Comparison of ENCODE assay signal across 38 cellular contexts in the genomic region with DNA sequence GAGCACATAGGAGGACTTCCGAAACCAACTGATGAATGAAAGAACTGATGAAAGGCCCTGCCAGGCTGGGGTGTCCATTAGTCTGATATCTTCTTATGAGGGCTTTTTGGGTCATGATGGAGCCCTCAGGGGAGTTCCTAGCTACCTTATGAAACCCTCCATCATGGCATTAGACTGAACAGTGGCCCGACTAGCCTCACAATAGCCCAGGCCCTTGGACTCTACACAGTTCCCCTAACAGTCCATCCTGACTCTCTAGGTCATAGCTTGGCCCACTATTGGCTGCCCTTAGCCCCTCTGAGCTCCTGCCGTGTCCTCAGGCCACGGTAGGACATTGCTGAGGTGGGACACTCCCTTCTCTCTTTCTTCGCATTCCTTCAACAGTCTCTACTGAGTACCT.
"Had no signal": no experiment of that assay in that cellular context is flagged by ENCODE, and none has a peak within 500 bp of the region (broad histone marks: within the 10 kb centered on the region; RNA-seq: fewer than 3 reads in every experiment).

No MANE protein-coding gene starts in this region.

- H3K36me3 ChIP-seq: adrenal gland, ascending aorta, brain microvascular endothelial cell, breast epithelium, cardiac muscle cell had no signal

- ATAC-seq: activated naive CD4-positive, alpha-beta T cell treated with anti-CD3 and anti-CD28 coated beads, Interleukin-2, amount 50 U/mL, for 72 hours; activated naive CD8-positive, alpha-beta T cell treated with anti-CD3 and anti-CD28 coated beads, Interleukin-2, amount 50 U/mL, for 24 hours; activated T-cell treated with anti-CD3 and anti-CD28 coated beads, Interleukin-2, amount 50 U/mL, for 4 hours; activated T-cell treated with anti-CD3 and anti-CD28 coated beads, Interleukin-2, amount 50 U/mL, for 72 hours; activated T-helper 17 cell treated with anti-CD3 and anti-CD28 coated beads, Interleukin-2, amount 50 U/mL, for 72 hours; body of pancreas had no signal

- H3K27me3 Mint-ChIP-seq: activated naive CD4-positive, alpha-beta T cell treated with anti-CD3 and anti-CD28 coated beads, Interleukin-2, amount 10 ng/mL, durations not matched to agents 7 days and 5 days; activated naive CD8-positive, alpha-beta T cell; activated naive CD8-positive, alpha-beta T cell treated with anti-CD3 and anti-CD28 coated beads for 36 hours; activated naive CD8-positive, alpha-beta T cell treated with anti-CD3 and anti-CD28 coated beads, Interleukin-2, amount 10 ng/mL, durations not matched to agents 7 days and 5 days; activated naive CD8-positive, alpha-beta T cell treated with anti-CD3 and anti-CD28 coated beads, Interleukin-2, amount 50 U/mL, for 24 hours; activated T-cell treated with anti-CD3 and anti-CD28 coated beads, Interleukin-2, amount 50 U/mL, for 24 hours; central memory CD8-positive, alpha-beta T cell had no signal

- H3K9me3 ChIP-seq: adrenal gland, ascending aorta, body of pancreas, breast epithelium had no signal

- H3K4me3 Mint-ChIP-seq: activated naive CD4-positive, alpha-beta T cell treated with anti-CD3 and anti-CD28 coated beads for 36 hours; activated naive CD4-positive, alpha-beta T cell treated with anti-CD3 and anti-CD28 coated beads, Interleukin-2, amount 10 ng/mL, durations not matched to agents 7 days and 5 days; activated naive CD4-positive, alpha-beta T cell treated with anti-CD3 and anti-CD28 coated beads, Interleukin-2, amount 50 U/mL, for 24 hours; activated naive CD8-positive, alpha-beta T cell; activated naive CD8-positive, alpha-beta T cell treated with anti-CD3 and anti-CD28 coated beads for 36 hours; activated naive CD8-positive, alpha-beta T cell treated with anti-CD3 and anti-CD28 coated beads, Interleukin-2, amount 10 ng/mL, durations not matched to agents 7 days and 5 days; activated naive CD8-positive, alpha-beta T cell treated with anti-CD3 and anti-CD28 coated beads, Interleukin-2, amount 50 U/mL, for 24 hours; activated T-cell treated with anti-CD3 and anti-CD28 coated beads, Interleukin-2, amount 50 U/mL, for 24 hours; activated T-cell treated with anti-CD3 and anti-CD28 coated beads, Interleukin-2, amount 50 U/mL, for 4 hours; activated T-cell treated with anti-CD3 and anti-CD28 coated beads, Interleukin-2, amount 50 U/mL, for 72 hours; activated T-helper 1 cell treated with anti-CD3 and anti-CD28 coated beads, Interleukin-12 subunit alpha, Interleukin-12 subunit beta, Interleukin-2, Interleukin-4 antibody, amounts not matched to agents 30 ng/mL and 10 ng/mL and 1 ng/mL, durations not matched to agents 14 hours and 24 hours and 36 hours; activated T-helper 17 cell treated with anti-CD3 and anti-CD28 coated beads, Interleukin-2, amount 50 U/mL, for 72 hours; brain; central memory CD8-positive, alpha-beta T cell had no signal

- H3K4me1 ChIP-seq: adrenal gland, ascending aorta, body of pancreas, breast epithelium had no signal

- H3K27me3 ChIP-seq: adrenal gland, ascending aorta, body of pancreas, brain microvascular endothelial cell, breast epithelium, cardiac muscle cell had no signal

- H3K9me3 Mint-ChIP-seq: activated naive CD4-positive, alpha-beta T cell treated with anti-CD3 and anti-CD28 coated beads for 36 hours; activated naive CD4-positive, alpha-beta T cell treated with anti-CD3 and anti-CD28 coated beads, Interleukin-2, amount 50 U/mL, for 24 hours; activated T-helper 2 cell treated with anti-CD3 and anti-CD28 coated beads, Interferon-gamma antibody, Interleukin-2, Interleukin-4, amounts not matched to agents 10 μg/mL and 5 μg/mL and 100 μg/mL, durations not matched to agents 14 hours and 24 hours and 36 hours; central memory CD8-positive, alpha-beta T cell had no signal

- H3K36me3 Mint-ChIP-seq: activated naive CD4-positive, alpha-beta T cell treated with anti-CD3 and anti-CD28 coated beads, Interleukin-2, amount 10 ng/mL, durations not matched to agents 7 days and 5 days; activated naive CD4-positive, alpha-beta T cell treated with anti-CD3 and anti-CD28 coated beads, Interleukin-2, amount 50 U/mL, for 24 hours; activated naive CD8-positive, alpha-beta T cell; activated naive CD8-positive, alpha-beta T cell treated with anti-CD3 and anti-CD28 coated beads for 36 hours; activated naive CD8-positive, alpha-beta T cell treated with anti-CD3 and anti-CD28 coated beads, Interleukin-2, amount 10 ng/mL, durations not matched to agents 7 days and 5 days had no signal

- H3K27ac Mint-ChIP-seq: activated naive CD4-positive, alpha-beta T cell treated with anti-CD3 and anti-CD28 coated beads for 36 hours; activated naive CD4-positive, alpha-beta T cell treated with anti-CD3 and anti-CD28 coated beads, Interleukin-2, amount 10 ng/mL, durations not matched to agents 7 days and 5 days; activated naive CD4-positive, alpha-beta T cell treated with anti-CD3 and anti-CD28 coated beads, Interleukin-2, amount 50 U/mL, for 24 hours; activated naive CD4-positive, alpha-beta T cell treated with anti-CD3 and anti-CD28 coated beads, Interleukin-2, amount 50 U/mL, for 72 hours; activated naive CD8-positive, alpha-beta T cell; activated naive CD8-positive, alpha-beta T cell treated with anti-CD3 and anti-CD28 coated beads for 36 hours; activated naive CD8-positive, alpha-beta T cell treated with anti-CD3 and anti-CD28 coated beads, Interleukin-2, amount 10 ng/mL, durations not matched to agents 7 days and 5 days; activated naive CD8-positive, alpha-beta T cell treated with anti-CD3 and anti-CD28 coated beads, Interleukin-2, amount 50 U/mL, for 24 hours; activated T-cell treated with anti-CD3 and anti-CD28 coated beads, Interleukin-2, amount 50 U/mL, for 24 hours; activated T-cell treated with anti-CD3 and anti-CD28 coated beads, Interleukin-2, amount 50 U/mL, for 72 hours; activated T-helper 1 cell treated with anti-CD3 and anti-CD28 coated beads, Interleukin-12 subunit alpha, Interleukin-12 subunit beta, Interleukin-2, Interleukin-4 antibody, amounts not matched to agents 30 ng/mL and 10 ng/mL and 1 ng/mL, durations not matched to agents 14 hours and 24 hours and 36 hours; activated T-helper 17 cell treated with anti-CD3 and anti-CD28 coated beads, Interleukin-2, amount 50 U/mL, for 72 hours; activated T-helper 2 cell treated with anti-CD3 and anti-CD28 coated beads, Interferon-gamma antibody, Interleukin-2, Interleukin-4, amounts not matched to agents 10 μg/mL and 5 μg/mL and 100 μg/mL, durations not matched to agents 14 hours and 24 hours and 36 hours; brain had no signal

- H3K27ac ChIP-seq: adrenal gland, ascending aorta, body of pancreas, brain microvascular endothelial cell, breast epithelium, cardiac muscle cell had no signal

- DNase-seq: activated effector memory CD4-positive, alpha-beta T cell treated with anti-CD3 and anti-CD28 coated beads, Interleukin-2, amount 50 U/mL, for 16 hours; activated effector memory CD4-positive, alpha-beta T cell treated with Interleukin-2 at 50 U/mL for 16 hours; activated gamma-delta T cell; activated gamma-delta T cell treated with Interleukin-2 at 50 U/mL for 16 hours; activated naive CD4-positive, alpha-beta T cell; activated naive CD4-positive, alpha-beta T cell treated with anti-CD3 and anti-CD28 coated beads for 36 hours; activated naive CD4-positive, alpha-beta T cell treated with anti-CD3 and anti-CD28 coated beads, Interleukin-2, amount 10 ng/mL, durations not matched to agents 7 days and 5 days; activated naive CD4-positive, alpha-beta T cell treated with anti-CD3 and anti-CD28 coated beads, Interleukin-2, amount 50 U/mL, for 16 hours; activated naive CD4-positive, alpha-beta T cell treated with Interleukin-2 at 50 U/mL for 16 hours; activated naive CD8-positive, alpha-beta T cell treated with anti-CD3 and anti-CD28 coated beads for 36 hours; activated naive CD8-positive, alpha-beta T cell treated with anti-CD3 and anti-CD28 coated beads, Interleukin-2, amount 10 ng/mL, durations not matched to agents 7 days and 5 days; activated naive CD8-positive, alpha-beta T cell treated with anti-CD3 and anti-CD28 coated beads, Interleukin-2, amount 50 U/mL, for 24 hours; activated T-cell treated with anti-CD3 and anti-CD28 coated beads for 4 hours; activated T-cell treated with anti-CD3 and anti-CD28 coated beads, Interleukin-2, amount 50 U/mL, for 1 hour; activated T-cell treated with anti-CD3 and anti-CD28 coated beads, Interleukin-2, amount 50 U/mL, for 24 hours; activated T-cell treated with anti-CD3 and anti-CD28 coated beads, Interleukin-2, amount 50 U/mL, for 4 hours; activated T-cell treated with anti-CD3 and anti-CD28 coated beads, Interleukin-2, amount 50 U/mL, for 48 hours; activated T-cell treated with anti-CD3 and anti-CD28 coated beads, Interleukin-2, amount 50 U/mL, for 72 hours; adrenal gland; amniotic stem cell; amygdala; anterior cingulate cortex; aorta; body of pancreas; brain microvascular endothelial cell; central memory CD4-positive, alpha-beta T cell; cerebellar nuclear complex had no signal

- H3K4me3 ChIP-seq: adrenal gland, ascending aorta, body of pancreas, breast epithelium, cardiac muscle cell had no signal

- H3K4me1 Mint-ChIP-seq: activated naive CD4-positive, alpha-beta T cell treated with anti-CD3 and anti-CD28 coated beads, Interleukin-2, amount 10 ng/mL, durations not matched to agents 7 days and 5 days; activated naive CD4-positive, alpha-beta T cell treated with anti-CD3 and anti-CD28 coated beads, Interleukin-2, amount 50 U/mL, for 24 hours; activated naive CD8-positive, alpha-beta T cell treated with anti-CD3 and anti-CD28 coated beads for 36 hours; activated naive CD8-positive, alpha-beta T cell treated with anti-CD3 and anti-CD28 coated beads, Interleukin-2, amount 10 ng/mL, durations not matched to agents 7 days and 5 days; activated naive CD8-positive, alpha-beta T cell treated with anti-CD3 and anti-CD28 coated beads, Interleukin-2, amount 50 U/mL, for 24 hours; activated T-helper 17 cell treated with anti-CD3 and anti-CD28 coated beads, Interleukin-2, amount 50 U/mL, for 72 hours; brain; central memory CD8-positive, alpha-beta T cell had no signal
